11 cellular contexts compared by ENCODE assay signal in the genomic region with DNA sequence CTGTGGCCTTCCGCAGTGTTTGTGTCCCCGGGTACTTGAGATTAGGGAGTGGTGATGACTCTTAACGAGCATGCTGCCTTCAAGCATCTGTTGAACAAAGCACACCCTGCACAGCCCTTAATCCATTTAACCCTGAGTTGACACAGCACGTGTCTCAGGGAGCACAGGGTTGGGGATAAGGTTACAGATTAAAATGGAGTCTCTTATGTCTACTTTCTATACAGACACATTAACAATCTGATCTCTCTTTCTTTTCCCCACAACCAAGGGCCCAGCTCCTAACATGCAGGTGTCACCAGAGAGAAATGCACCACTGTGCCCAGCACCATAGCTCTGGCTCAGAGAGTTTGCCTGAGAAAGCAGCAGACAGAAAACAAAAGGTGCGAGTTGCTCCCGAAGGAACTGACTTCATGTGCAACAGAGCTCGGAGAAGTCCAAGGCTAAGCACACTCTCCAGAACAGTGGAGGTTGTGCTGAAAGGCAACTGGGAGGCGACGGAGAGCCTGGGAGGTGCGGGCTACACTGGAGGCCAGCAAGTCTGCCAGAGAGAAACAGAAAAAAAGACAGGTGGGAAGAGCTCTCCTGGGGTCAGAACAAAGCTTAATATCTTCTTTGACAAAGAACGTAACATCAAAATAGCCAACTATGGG. TPM values are rescaled to one million over a fixed set of nuclear protein-coding genes. Genes with fewer than 3 reads are reported as not detected.
A peak's percentile ranks its signal among the peaks of the same experiment; 100 is the strongest.
DNase-seq lines count a peak whose midpoint lies in the region; TF ChIP-seq lines count a peak whose summit lies in the region.
"Not testable (repeated sequence)": the region's sequence is repeated elsewhere in the genome, so short reads cannot be mapped to it uniquely, and the experiment has no call there.
"Had no signal": no experiment of that assay in that cellular context is flagged by ENCODE, and none has a peak within 500 bp of the region (broad histone marks: within the 10 kb centered on the region; RNA-seq: fewer than 3 reads in every experiment).

No MANE protein-coding gene starts in this region.

- TF ChIP-seq CTCF in HEK293 (tag by site-specific recombination; IDR thresholded peaks at IDR 0.05); neural progenitor cell (IDR thresholded peaks at IDR 0.05): not testable (repeated sequence)

- H3K4me1 ChIP-seq in HEK293 (ENCODE audit: control insufficient read depth, insufficient read depth, low read length) = not testable (repeated sequence)
- H3K4me1 ChIP-seq in SJCRH30 = peaks cover 11% of the 10 kb centered on the region; the same call in 1 of the 2 replicates
- peaks cover 18% of the 10 kb centered on the region for H3K4me1 ChIP-seq in neural progenitor cell

- POLR2A ChIA-PET in HEK293 (lab: Yijun Ruan, JAX) = not testable (repeated sequence)

- peak; percentile 11 for DNase-seq in DMS 273 (lab: John Stamatoyannopoulos, UW; ENCODE audit: unreplicated experiment)
- peak; percentile 22 for DNase-seq in NCI-H2171 treated with DMSO at 0.1 percent for 48 hours (lab: John Stamatoyannopoulos, UW)
- DNase-seq in SJCRH30 = peak; percentile 27 to 50
- DNase-seq in left kidney (ENCODE audit: low read depth, low spot score) = peak; percentile 46
- DNase-seq in neural progenitor cell (ENCODE audit: low spot score) = peak; percentile 70

- not testable (repeated sequence) for H2AFZ ChIP-seq in neural progenitor cell (replicated peaks)

- peaks cover 24% of the 10 kb centered on the region for H3K4me1 Mint-ChIP-seq in neural progenitor cell

- not testable (repeated sequence) for H3K36me3 Mint-ChIP-seq in neural progenitor cell

- not testable (repeated sequence) for H3K9ac ChIP-seq in neural progenitor cell

- peaks cover 14% of the 10 kb centered on the region for H3K27me3 Mint-ChIP-seq in neural progenitor cell (ENCODE audit: insufficient read depth, low read depth)

- H3K36me3 ChIP-seq in HEK293 (ENCODE audit: control insufficient read depth in 2 of 2, insufficient read depth in 1 of 2, low read length in 2 of 2); SJCRH30; neural progenitor cell: not testable (repeated sequence)

- H3K27me3 ChIP-seq in SJCRH30 = not testable (repeated sequence)
- H3K27me3 ChIP-seq in neural progenitor cell = peaks cover 23% of the 10 kb centered on the region

- peak overlapping the region; percentile 61 for H3K4me2 ChIP-seq in neural progenitor cell

- CTCF ChIA-PET in HEK293 (lab: Yijun Ruan, JAX) = interaction anchor here (0.7 to 1.2 kb wide), 2 partner anchors 59 to 92 kb away, joined by 3 to 4 read pairs; no protein-coding TSS in a partner anchor

- peak overlapping the region; percentile 76 for H3K27ac Mint-ChIP-seq in neural progenitor cell

- H4K20me1 ChIP-seq in neural progenitor cell (ENCODE audit: low read depth) = not testable (repeated sequence)

- H3F3A ChIP-seq in neural progenitor cell (ENCODE audit: low read depth) = not testable (repeated sequence)

- H3K27ac ChIP-seq in HEK293 (ENCODE audit: extremely low read depth, low read depth, low read length); SJCRH30; neural progenitor cell: not testable (repeated sequence)

- H3K4me3 ChIP-seq in HEK293 (ENCODE audit: low read depth, low read length); SJCRH30; neural progenitor cell: not testable (repeated sequence)

- not testable (repeated sequence) for H3K4me3 Mint-ChIP-seq in neural progenitor cell

- not testable (repeated sequence) for H3K9me3 Mint-ChIP-seq in neural progenitor cell

- not testable (repeated sequence) for H3K9me3 ChIP-seq in HEK293 (ENCODE audit: control insufficient read depth, insufficient read depth, low read depth, low read length); SJCRH30 (replicated peaks); neural progenitor cell (ENCODE audit: low read depth)

- H3K79me2 ChIP-seq in neural progenitor cell (ENCODE audit: low read depth) = not testable (repeated sequence)

TF ChIP-seq in HEK293, 187 proteins besides CTCF, POLR2A, EP300 and RAD21:
- TF ChIP-seq SCRT2 (tag by site-specific recombination; IDR thresholded peaks at IDR 0.05) (0 out of 2 replicates have a peak, but pooled peaks have one; percentile 13), KLF1 (tag by site-specific recombination; IDR thresholded peaks at IDR 0.05) (0 out of 2 replicates have a peak, but pooled peaks have one; percentile 24), WT1 (tag by site-specific recombination; IDR thresholded peaks at IDR 0.05) (peak; percentile 80)
- TF ChIP-seq, protein P1, sequence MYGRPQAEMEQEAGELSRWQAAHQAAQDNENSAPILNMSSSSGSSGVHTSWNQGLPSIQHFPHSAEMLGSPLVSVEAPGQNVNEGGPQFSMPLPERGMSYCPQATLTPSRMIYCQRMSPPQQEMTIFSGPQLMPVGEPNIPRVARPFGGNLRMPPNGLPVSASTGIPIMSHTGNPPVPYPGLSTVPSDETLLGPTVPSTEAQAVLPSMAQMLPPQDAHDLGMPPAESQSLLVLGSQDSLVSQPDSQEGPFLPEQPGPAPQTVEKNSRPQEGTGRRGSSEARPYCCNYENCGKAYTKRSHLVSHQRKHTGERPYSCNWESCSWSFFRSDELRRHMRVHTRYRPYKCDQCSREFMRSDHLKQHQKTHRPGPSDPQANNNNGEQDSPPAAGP (tag by site-specific recombination; IDR thresholded peaks at IDR 0.05) = 0 out of 2 replicates have a peak, but pooled peaks have one; percentile 49

RNA-seq across cellular contexts. Expression of a gene that starts 10.6 kb away (rescaled TPM):
- 30.0 and 34.0 TPM in 2 replicates for total RNA-seq in SJCRH30 (2014; rRNA removed; shearing (Covaris generic))
- total RNA-seq in neural progenitor cell (ENCODE audit: low replicate concordance) = 30.5 and 50.2 TPM in 2 replicates

RNA-seq across cellular contexts. Expression of a gene that starts 25.6 kb away (rescaled TPM):
- not detected in 2 replicates for total RNA-seq in SJCRH30 (2014; rRNA removed; shearing (Covaris generic))
- total RNA-seq in neural progenitor cell (ENCODE audit: low replicate concordance) = not detected in 2 replicates
- total RNA-seq: CD4-positive, alpha-beta T cell; Daoy; GM23248; NCI-H460; SJSA1 had no signal

RNA-seq across cellular contexts. Expression of a gene that starts 36.0 kb away (rescaled TPM):
- 40.3 and 41.0 TPM in 2 replicates for total RNA-seq in SJCRH30 (2014; rRNA removed; shearing (Covaris generic))
- 32.7 and 42.1 TPM in 2 replicates for total RNA-seq in neural progenitor cell (ENCODE audit: low replicate concordance)

RNA-seq across cellular contexts. Expression of a gene that starts 44.4 kb away (rescaled TPM):
- 7.0 and 14.9 TPM in 2 replicates for total RNA-seq in SJCRH30 (2014; rRNA removed; shearing (Covaris generic))
- total RNA-seq in neural progenitor cell (ENCODE audit: low replicate concordance) = 15.0 and 36.1 TPM in 2 replicates

RNA-seq across cellular contexts. Expression of a gene that starts 48.2 kb away (rescaled TPM):
- 0.05 and 0.12 TPM in 2 replicates for total RNA-seq in SJCRH30 (2014; rRNA removed; shearing (Covaris generic))
- 0.56 TPM in 1 of 2 replicates, not detected in the other for total RNA-seq in neural progenitor cell (ENCODE audit: low replicate concordance)

Comparison
In these comparisons a context has a peak if more than half of its experiments do, and no peak if none do; other contexts are left out.
1. DNase-seq: peak in every context shown above with its lines; median percentile 70 in neural progenitor cell; 46 in left kidney; 38 in SJCRH30; 22 in NCI-H2171 treated with DMSO at 0.1 percent for 48 hours; 11 in DMS 273.